1 cellular context compared by ENCODE assay signal in the genomic region with DNA sequence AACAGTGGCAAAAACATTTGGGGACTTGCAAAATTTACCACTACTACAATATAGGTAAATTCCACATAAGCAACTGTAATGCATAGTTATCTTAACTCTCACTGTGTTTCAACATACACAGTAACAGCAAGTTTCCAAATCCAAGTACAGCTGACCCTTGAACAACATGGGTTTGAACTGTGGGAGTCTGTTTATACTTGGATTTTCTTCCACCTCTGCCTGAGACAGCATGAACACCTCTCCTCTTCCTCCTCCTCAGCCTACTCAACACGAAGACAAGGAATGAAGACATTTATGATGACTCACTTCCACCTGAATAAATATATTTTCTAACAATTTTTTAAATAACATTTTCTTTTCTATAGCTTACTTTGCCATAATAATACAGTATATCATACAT.
TF ChIP-seq lines count a peak whose summit lies in the region.

No MANE protein-coding gene starts in this region.

TF ChIP-seq in HCT116, 20 proteins besides CTCF, POLR2A, EP300 and RAD21 (continued from another document):
- TF ChIP-seq FOSL1 (IDR thresholded peaks at IDR 0.05; ENCODE audit: low read depth) (no peak), SIN3A (IDR thresholded peaks at IDR 0.05; ENCODE audit: low read depth) (no peak), JUND (IDR thresholded peaks at IDR 0.05) (no peak; the same call in 1 of the 2 replicates), SP1 (IDR thresholded peaks at IDR 0.05; ENCODE audit: low read depth) (no peak)
